In the genomic region with DNA sequence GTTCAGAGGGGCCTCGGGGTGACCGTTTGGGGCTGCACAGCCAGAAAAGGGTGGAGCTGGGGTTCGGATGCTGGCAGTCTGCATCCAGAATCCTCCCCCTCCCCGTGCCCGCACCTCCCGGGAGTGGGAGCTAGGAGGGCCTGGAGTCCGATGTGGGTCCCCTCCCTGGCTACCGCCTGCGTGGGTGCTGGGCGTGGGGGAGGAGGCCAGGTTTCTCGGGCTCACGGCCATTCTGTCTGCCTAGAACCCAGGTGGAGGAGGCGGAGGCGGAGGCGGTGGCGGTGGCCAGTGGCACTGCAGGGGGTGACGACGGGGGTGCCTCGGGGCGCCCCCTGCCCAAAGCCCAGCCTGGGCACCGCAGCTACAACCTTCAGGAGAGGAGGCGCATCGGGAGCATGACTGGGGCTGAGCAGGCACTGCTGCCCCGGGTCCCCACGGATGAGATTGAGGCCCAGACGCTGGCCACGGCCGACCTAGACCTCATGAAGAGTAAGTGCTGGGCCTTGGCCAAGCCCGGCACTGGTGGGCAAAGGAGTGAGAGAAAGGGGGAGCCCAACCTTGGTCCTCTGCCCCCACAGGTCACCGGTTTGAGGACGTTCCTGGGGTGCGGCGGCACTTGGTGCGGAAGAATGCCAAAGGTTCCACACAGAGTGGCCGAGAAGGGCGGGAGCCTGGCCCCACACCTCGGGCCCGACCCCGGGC, we compare ENCODE assay signal across 23 cellular contexts. TPM values are rescaled to one million over a fixed set of nuclear protein-coding genes. Genes with fewer than 3 reads are reported as not detected.
A peak's percentile ranks its signal among the peaks of the same experiment; 100 is the strongest.
DNase-seq lines count a peak whose midpoint lies in the region; ATAC-seq, FAIRE-seq and TF ChIP-seq lines count a peak whose summit lies in the region.
"Had no signal": no experiment of that assay in that cellular context is flagged by ENCODE, and none has a peak within 500 bp of the region (broad histone marks: within the 10 kb centered on the region; RNA-seq: fewer than 3 reads in every experiment).

No MANE protein-coding gene starts in this region.

- TF ChIP-seq POLR2A in HepG2 (IDR thresholded peaks at IDR 0.05; ENCODE audit: insufficient read depth in 1 of 2, low read depth in 2 of 2, low read length in 2 of 2) (no peak), right lobe of liver (IDR thresholded peaks at IDR 0.05) (no peak)

- H3K27ac ChIP-seq in HepG2 (ENCODE audit: extremely low read length, insufficient read depth, low read length) (no peak overlapping the region), right lobe of liver (no peak overlapping the region), kidney (ENCODE audit: low read depth in 2 of 2, low read length in 2 of 2) (no peak overlapping the region), trophoblast cell (ENCODE audit: low read depth, low read length) (no peak overlapping the region), mesendoderm (ENCODE audit: low read depth, low read length) (no peak overlapping the region)
- H3K27ac ChIP-seq: A549, C4-2B, GM23248, HL-60 had no signal

- TF ChIP-seq CTCF in HepG2 (CRISPR knock-in tag; IDR thresholded peaks at IDR 0.05) (no peak), right lobe of liver (IDR thresholded peaks at IDR 0.05) (no peak), kidney (IDR thresholded peaks at IDR 0.05; ENCODE audit: borderline replicate concordance, extremely low read depth, insufficient read depth) (no peak)

- H4K20me1 ChIP-seq in HepG2 (ENCODE audit: insufficient read depth, low read length): peaks cover 4% of the 10 kb centered on the region; the same call in 1 of the 2 replicates

- POLR2A ChIA-PET in HepG2 (lab: Yijun Ruan, JAX): interaction anchor here (1.8 kb wide), 1 partner anchor 15 kb away, joined by 6 read pairs; the partner anchor contains the start of gene FASTK

- H3K18ac ChIP-seq in trophoblast cell (ENCODE audit: low read length): peak overlapping the region; percentile 17
- no peak overlapping the region for H3K18ac ChIP-seq in mesendoderm (ENCODE audit: low read length)

- peak overlapping the region; percentile 16 for H2BK5ac ChIP-seq in trophoblast cell (ENCODE audit: low read depth, low read length, poor library complexity)
- no peak overlapping the region for H2BK5ac ChIP-seq in mesendoderm (ENCODE audit: low read length)

- no peak overlapping the region for H3K4me3 ChIP-seq in HepG2 (replicated peaks in 1 of 3; ENCODE audit: insufficient read depth in 1 of 3, low read depth in 2 of 3, low read length in 3 of 3)
- H3K4me3 ChIP-seq in right lobe of liver: no peak overlapping the region
- H3K4me3 ChIP-seq in kidney (ENCODE audit: low read length in 2 of 2): no peak overlapping the region
- H3K4me3 ChIP-seq in trophoblast cell (ENCODE audit: low read depth, low read length): no peak overlapping the region
- H3K4me3 ChIP-seq in mesendoderm (ENCODE audit: low read length): no peak overlapping the region
- H3K4me3 ChIP-seq: A549, GM23248 had no signal

- WGBS in HepG2 (ENCODE audit: low lambda C conversion rate): 95% methylated on average over 20 of the region's 39 CpGs
- 89% methylated on average over 10 of the region's 39 CpGs for WGBS in right lobe of liver (ENCODE audit: insufficient coverage, low coverage, low lambda C conversion rate, missing lambda C conversion rate)
- WGBS in trophoblast cell (ENCODE audit: extremely low coverage, insufficient coverage, insufficient read length): no CpG with 5 or more reads among the region's 39 CpGs
- WGBS in mesendoderm (ENCODE audit: extremely low coverage, insufficient coverage, low lambda C conversion rate): no CpG with 5 or more reads among the region's 39 CpGs

- in situ Hi-C loops in HepG2 (cut with HindIII; ENCODE audit: extremely low pct_ligation_motif_present, low pct_unique_long_range_greater_than_20kb): no loop called here

- H3K79me2 ChIP-seq in HepG2 (ENCODE audit: insufficient read depth, low read length) (peaks cover 3% of the 10 kb centered on the region), trophoblast cell (ENCODE audit: control insufficient read depth, insufficient read depth, low read length, poor library complexity) (peaks cover 6% of the 10 kb centered on the region), mesendoderm (ENCODE audit: control insufficient read depth, insufficient read depth, low read length) (no peaks in the 10 kb centered on the region)

- no peak overlapping the region for H3K14ac ChIP-seq in trophoblast cell (ENCODE audit: low read length)

- H3K36me3 ChIP-seq in HepG2 (replicated peaks in 1 of 2; ENCODE audit: control insufficient read depth in 1 of 2, insufficient read depth in 2 of 2, low read length in 2 of 2) (peaks cover 17 to 65% of the 10 kb centered on the region in 2 experiments; a peak in 4 of 5 replicates), right lobe of liver (peaks cover 0 to 66% (median 31%) of the 10 kb centered on the region in 4 donors), kidney (ENCODE audit: control insufficient read depth in 1 of 2, insufficient read depth in 2 of 2, low read length in 2 of 2) (peaks cover 21 to 46% of the 10 kb centered on the region in 2 donors), trophoblast cell (ENCODE audit: control insufficient read depth in 1 of 2, insufficient read depth in 2 of 2, low read length in 2 of 2) (peaks cover 71 to 72% of the 10 kb centered on the region in 2 experiments), mesendoderm (ENCODE audit: control insufficient read depth, insufficient read depth, low read length) (peaks cover 5% of the 10 kb centered on the region)

- TF ChIP-seq RAD21 in HepG2 (CRISPR knock-in tag; IDR thresholded peaks at IDR 0.05): no peak

- H2BK12ac ChIP-seq in trophoblast cell (ENCODE audit: low read length): no peak overlapping the region

- no peaks in the 10 kb centered on the region for H3K9me3 ChIP-seq in HepG2 (ENCODE audit: low read length)
- H3K9me3 ChIP-seq in right lobe of liver: no peaks in the 10 kb centered on the region
- no peaks in the 10 kb centered on the region for H3K9me3 ChIP-seq in kidney (ENCODE audit: control insufficient read depth in 1 of 2, low read length in 2 of 2)
- no peaks in the 10 kb centered on the region for H3K9me3 ChIP-seq in trophoblast cell (ENCODE audit: insufficient read depth, low read depth, low read length)
- H3K9me3 ChIP-seq: A549, Caco-2 had no signal

- no peak overlapping the region for H2BK15ac ChIP-seq in mesendoderm (replicated peaks; ENCODE audit: low read depth)

- ATAC-seq in HepG2: no peak
- no peak for ATAC-seq in right lobe of liver
- ATAC-seq: A549 had no signal

- no peak overlapping the region for H3K56ac ChIP-seq in mesendoderm (ENCODE audit: low read length)

- intact Hi-C loops in HepG2 (cut with micrococcal nuclease; ENCODE audit: unreplicated experiment): no loop called here
- intact Hi-C loops in right lobe of liver (cut with DNase I): no loop called here
- intact Hi-C loops in kidney (cut with DNase I): no loop called here

- no peak overlapping the region for H4K12ac ChIP-seq in trophoblast cell (ENCODE audit: low read depth, low read length)

- H3K79me1 ChIP-seq in trophoblast cell (ENCODE audit: low read length): peaks cover 20% of the 10 kb centered on the region
- no peaks in the 10 kb centered on the region for H3K79me1 ChIP-seq in mesendoderm (ENCODE audit: low read length)

- H4K91ac ChIP-seq in trophoblast cell (ENCODE audit: low read depth, low read length): no peak overlapping the region

- H4K8ac ChIP-seq in trophoblast cell (ENCODE audit: low read depth, low read length) (no peak overlapping the region), mesendoderm (ENCODE audit: low read depth, low read length) (no peak overlapping the region)

- peaks cover 28% of the 10 kb centered on the region for H3K4me1 ChIP-seq in HepG2 (ENCODE audit: insufficient read depth, low read length)
- peaks cover 0 to 16% (median 8%) of the 10 kb centered on the region in 4 donors for H3K4me1 ChIP-seq in right lobe of liver
- peaks cover 0 to 6% of the 10 kb centered on the region in 2 donors for H3K4me1 ChIP-seq in kidney (ENCODE audit: control insufficient read depth in 1 of 2, insufficient read depth in 1 of 2, low read depth in 1 of 2, low read length in 2 of 2)
- H3K4me1 ChIP-seq in trophoblast cell (ENCODE audit: control insufficient read depth in 1 of 2, insufficient read depth in 2 of 2, low read length in 2 of 2): peaks cover 26 to 31% of the 10 kb centered on the region in 2 experiments
- H3K4me1 ChIP-seq in mesendoderm (ENCODE audit: control insufficient read depth, low read depth, low read length): peaks cover 6% of the 10 kb centered on the region

- no peak for FAIRE-seq in HepG2 (lab: Jason Lieb, UNC)
- no peak for FAIRE-seq in kidney (lab: Jason Lieb, UNC)
- FAIRE-seq: A549, D721Med, GM12892, GM18507, H54 had no signal

- H4K5ac ChIP-seq in mesendoderm (ENCODE audit: low read length): no peak overlapping the region

- H2AFZ ChIP-seq in HepG2 (ENCODE audit: low read length) (no peak overlapping the region), trophoblast cell (ENCODE audit: insufficient read depth, low read length, poor library complexity) (no peak overlapping the region)
- H2AFZ ChIP-seq: GM23248 had no signal

- no peak for DNase-seq in HepG2 (ENCODE audit: low spot score)
- DNase-seq in right lobe of liver: no peak
- DNase-seq in kidney: peak; percentile 72
- DNase-seq in trophoblast cell: no peak
- DNase-seq in activated CD4-positive, alpha-beta T cell treated with anti-CD3 and anti-CD28 coated beads for 4 hours: no peak
- no peak for DNase-seq in mesendoderm
- no peak for DNase-seq in superior temporal gyrus (ENCODE audit: extremely low spot score)
- DNase-seq: AML-193; Caco-2; CD4-positive, alpha-beta T cell; DMS79; GDM1; GM23248; HCEC 1CT; HFFc6; IMR-90 had no signal

- no peak overlapping the region for H3K4me2 ChIP-seq in HepG2 (ENCODE audit: low read depth, low read length)
- H3K4me2 ChIP-seq in trophoblast cell (ENCODE audit: low read length): no peak overlapping the region
- no peak overlapping the region for H3K4me2 ChIP-seq in mesendoderm (ENCODE audit: low read length)
- H3K4me2 ChIP-seq: A549 had no signal

- BruUV-seq in HepG2 (replicated peaks; lab: Mats Ljungman, UMichigan): no TSS peak

- H3K4ac ChIP-seq in trophoblast cell (ENCODE audit: low read depth, low read length) (no peak overlapping the region), mesendoderm (ENCODE audit: low read depth, low read length) (no peak overlapping the region)

- H2AK5ac ChIP-seq in trophoblast cell (ENCODE audit: low read length) (peak overlapping the region; percentile 15), mesendoderm (ENCODE audit: low read length) (no peak overlapping the region)

- H2BK120ac ChIP-seq in trophoblast cell (ENCODE audit: insufficient read depth, low read length, poor library complexity) (no peak overlapping the region), mesendoderm (ENCODE audit: low read depth, low read length) (no peak overlapping the region)

- H3K23ac ChIP-seq in trophoblast cell (ENCODE audit: low read length) (no peak overlapping the region), mesendoderm (ENCODE audit: low read length) (no peak overlapping the region)

- CTCF ChIA-PET in HepG2 (lab: Yijun Ruan, JAX; ENCODE audit: low intra/inter-chr PET ratio, low total read pairs): no interaction called here

- H3K9ac ChIP-seq in HepG2 (ENCODE audit: insufficient read depth, low read depth, low read length) (no peak overlapping the region), kidney (ENCODE audit: low read length in 2 of 2) (no peak overlapping the region), trophoblast cell (ENCODE audit: low read length) (no peak overlapping the region), mesendoderm (ENCODE audit: low read length) (no peak overlapping the region)
- H3K9ac ChIP-seq: GM23248 had no signal

- H3K27me3 ChIP-seq in HepG2 (ENCODE audit: control insufficient read depth in 1 of 2, insufficient read depth in 2 of 2, low read length in 2 of 2) (no peaks in the 10 kb centered on the region), right lobe of liver (no peaks in the 10 kb centered on the region), trophoblast cell (ENCODE audit: insufficient read depth, low read length) (no peaks in the 10 kb centered on the region), mesendoderm (ENCODE audit: insufficient read depth, low read length, poor library complexity) (no peaks in the 10 kb centered on the region)

- TF ChIP-seq EP300 in HepG2 (IDR thresholded peaks at IDR 0.05; ENCODE audit: low read depth in 2 of 2, low read length in 2 of 2) (no peak), HepG2 (CRISPR knock-in tag; IDR thresholded peaks at IDR 0.05; ENCODE audit: borderline replicate concordance) (no peak)

RNA-seq across cellular contexts. Expression of gene SLC4A2, which starts 7.0 kb away (rescaled TPM):
- 47.4 and 73.4 TPM in 2 replicates for total RNA-seq in HepG2 (2016; rRNA removed; fragmentation: Illumina TruSeq; extraction: Trizol)
- total RNA-seq in HepG2 (2016; cell fraction: cytosol; rRNA removed; fragmentation: Illumina TruSeq; extraction: Trizol; ENCODE audit: low read depth): 8.6 and 14.7 TPM in 2 replicates
- 34.8 and 77.4 TPM in 2 replicates for total RNA-seq in HepG2 (2016; cell fraction: insoluble cytoplasmic fraction; rRNA removed; fragmentation: Illumina TruSeq; extraction: Trizol)
- 26.6 and 30.8 TPM in 2 replicates for total RNA-seq in HepG2 (2016; cell fraction: membrane; rRNA removed; fragmentation: Illumina TruSeq; extraction: Trizol)
- total RNA-seq in HepG2 (2016; cell fraction: nucleus; rRNA removed; fragmentation: Illumina TruSeq; extraction: Trizol): 63.4 and 65.4 TPM in 2 replicates
- polyA plus RNA-seq in HepG2 (2011; rRNA removed): 46.0 and 51.9 TPM in 2 replicates
- 27.2 and 39.8 TPM in 2 replicates for polyA plus RNA-seq in HepG2 (2011; cell fraction: cytosol; rRNA removed)
- 152 and 184 TPM in 2 replicates for polyA plus RNA-seq in HepG2 (2011; cell fraction: nucleus; rRNA removed)
- polyA plus RNA-seq in HepG2 (2012): 43.5 and 58.1 TPM in 2 replicates
- 13.4 and 18.9 TPM in 2 replicates for polyA plus RNA-seq in HepG2 (2016; cell fraction: cytosol; fragmentation: Illumina TruSeq; extraction: Trizol; ENCODE audit: low read depth)
- 43.1 and 59.0 TPM in 2 replicates for polyA plus RNA-seq in HepG2 (2016; cell fraction: insoluble cytoplasmic fraction; fragmentation: Illumina TruSeq; extraction: Trizol; ENCODE audit: low read depth)
- polyA plus RNA-seq in HepG2 (2016; cell fraction: membrane; fragmentation: Illumina TruSeq; extraction: Trizol; ENCODE audit: low read depth): 34.8 and 39.1 TPM in 2 replicates
- 204 and 209 TPM in 2 replicates for polyA plus RNA-seq in HepG2 (2016; cell fraction: nucleus; fragmentation: Illumina TruSeq; extraction: Trizol; ENCODE audit: insufficient read depth, low read depth)
- polyA minus RNA-seq in HepG2 (2011; rRNA and poly(A)+ RNA removed; ENCODE audit: low replicate concordance): 135 and 192 TPM in 2 replicates
- polyA minus RNA-seq in HepG2 (2011; cell fraction: cytosol; rRNA and poly(A)+ RNA removed): 36.1 and 36.4 TPM in 2 replicates
- 37.8 and 40.6 TPM in 2 replicates for polyA minus RNA-seq in HepG2 (2011; cell fraction: nucleus; rRNA and poly(A)+ RNA removed)
- total RNA-seq in right lobe of liver: 100 to 1,000 TPM in 4 of 6 experiments, 10 to 100 TPM in 2; 74.0 to 140 (median 106) TPM
- total RNA-seq in kidney: 104 TPM
- polyA plus RNA-seq in kidney (ENCODE audit: insufficient read depth, low read depth, low replicate concordance): 150 TPM
- polyA plus RNA-seq in trophoblast cell (2013): 225 and 252 TPM in 2 replicates
- 51.8 TPM for polyA plus RNA-seq in mesendoderm (2013, experiment 1 of 2)
- 53.3 TPM for polyA plus RNA-seq in mesendoderm (2013, experiment 2 of 2)

RNA-seq across cellular contexts. Expression of gene CDK5, which starts 8.7 kb away (rescaled TPM):
- total RNA-seq in HepG2 (2016; rRNA removed; fragmentation: Illumina TruSeq; extraction: Trizol) (21.3 and 22.6 TPM in 2 replicates), right lobe of liver (1 to 10 TPM; 5.0 to 9.6 (median 6.1) TPM), kidney (9.1 TPM)
- total RNA-seq in HepG2 (2016; cell fraction: cytosol; rRNA removed; fragmentation: Illumina TruSeq; extraction: Trizol; ENCODE audit: low read depth): 12.6 and 13.7 TPM in 2 replicates
- total RNA-seq in HepG2 (2016; cell fraction: insoluble cytoplasmic fraction; rRNA removed; fragmentation: Illumina TruSeq; extraction: Trizol): 20.7 and 24.2 TPM in 2 replicates
- total RNA-seq in HepG2 (2016; cell fraction: membrane; rRNA removed; fragmentation: Illumina TruSeq; extraction: Trizol): 11.2 and 14.0 TPM in 2 replicates
- total RNA-seq in HepG2 (2016; cell fraction: nucleus; rRNA removed; fragmentation: Illumina TruSeq; extraction: Trizol): 11.2 and 11.8 TPM in 2 replicates
- polyA plus RNA-seq in HepG2 (2011; rRNA removed) (16.4 and 17.3 TPM in 2 replicates), kidney (ENCODE audit: insufficient read depth, low read depth, low replicate concordance) (21.5 TPM)
- 19.6 and 22.3 TPM in 2 replicates for polyA plus RNA-seq in HepG2 (2011; cell fraction: cytosol; rRNA removed)
- polyA plus RNA-seq in HepG2 (2011; cell fraction: nucleus; rRNA removed): 13.9 TPM in 2 replicates
- polyA plus RNA-seq in HepG2 (2012): 12.1 and 12.5 TPM in 2 replicates
- polyA plus RNA-seq in HepG2 (2016; cell fraction: cytosol; fragmentation: Illumina TruSeq; extraction: Trizol; ENCODE audit: low read depth): 8.2 and 9.4 TPM in 2 replicates
- polyA plus RNA-seq in HepG2 (2016; cell fraction: insoluble cytoplasmic fraction; fragmentation: Illumina TruSeq; extraction: Trizol; ENCODE audit: low read depth): 24.7 and 27.5 TPM in 2 replicates
- polyA plus RNA-seq in HepG2 (2016; cell fraction: membrane; fragmentation: Illumina TruSeq; extraction: Trizol; ENCODE audit: low read depth): 9.4 and 11.3 TPM in 2 replicates
- polyA plus RNA-seq in HepG2 (2016; cell fraction: nucleus; fragmentation: Illumina TruSeq; extraction: Trizol; ENCODE audit: insufficient read depth, low read depth): 18.0 and 20.6 TPM in 2 replicates
- polyA minus RNA-seq in HepG2 (2011; rRNA and poly(A)+ RNA removed; ENCODE audit: low replicate concordance): 36.0 and 75.6 TPM in 2 replicates
- polyA minus RNA-seq in HepG2 (2011; cell fraction: cytosol; rRNA and poly(A)+ RNA removed): 8.6 and 12.4 TPM in 2 replicates
- 7.0 and 11.7 TPM in 2 replicates for polyA minus RNA-seq in HepG2 (2011; cell fraction: nucleus; rRNA and poly(A)+ RNA removed)
- 22.3 and 22.9 TPM in 2 replicates for polyA plus RNA-seq in trophoblast cell (2013)
- polyA plus RNA-seq in mesendoderm (2013, experiment 1 of 2): 9.7 TPM
- polyA plus RNA-seq in mesendoderm (2013, experiment 2 of 2): 10.1 TPM

RNA-seq across cellular contexts. Expression of gene FASTK, which starts 14.2 kb away (rescaled TPM):
- 33.0 and 52.9 TPM in 2 replicates for total RNA-seq in HepG2 (2016; rRNA removed; fragmentation: Illumina TruSeq; extraction: Trizol)
- 29.1 and 30.5 TPM in 2 replicates for total RNA-seq in HepG2 (2016; cell fraction: cytosol; rRNA removed; fragmentation: Illumina TruSeq; extraction: Trizol; ENCODE audit: low read depth)
- 32.4 and 60.3 TPM in 2 replicates for total RNA-seq in HepG2 (2016; cell fraction: insoluble cytoplasmic fraction; rRNA removed; fragmentation: Illumina TruSeq; extraction: Trizol)
- total RNA-seq in HepG2 (2016; cell fraction: membrane; rRNA removed; fragmentation: Illumina TruSeq; extraction: Trizol): 41.0 and 43.4 TPM in 2 replicates
- 51.3 and 66.2 TPM in 2 replicates for total RNA-seq in HepG2 (2016; cell fraction: nucleus; rRNA removed; fragmentation: Illumina TruSeq; extraction: Trizol)
- polyA plus RNA-seq in HepG2 (2011; rRNA removed): 55.7 and 69.5 TPM in 2 replicates
- polyA plus RNA-seq in HepG2 (2011; cell fraction: cytosol; rRNA removed): 26.4 and 50.0 TPM in 2 replicates
- polyA plus RNA-seq in HepG2 (2011; cell fraction: nucleus; rRNA removed): 502 and 643 TPM in 2 replicates
- 25.5 and 34.3 TPM in 2 replicates for polyA plus RNA-seq in HepG2 (2012)
- polyA plus RNA-seq in HepG2 (2016; cell fraction: cytosol; fragmentation: Illumina TruSeq; extraction: Trizol; ENCODE audit: low read depth): 23.6 and 24.6 TPM in 2 replicates
- polyA plus RNA-seq in HepG2 (2016; cell fraction: insoluble cytoplasmic fraction; fragmentation: Illumina TruSeq; extraction: Trizol; ENCODE audit: low read depth): 29.6 and 34.7 TPM in 2 replicates
- polyA plus RNA-seq in HepG2 (2016; cell fraction: membrane; fragmentation: Illumina TruSeq; extraction: Trizol; ENCODE audit: low read depth): 31.2 and 34.1 TPM in 2 replicates
- polyA plus RNA-seq in HepG2 (2016; cell fraction: nucleus; fragmentation: Illumina TruSeq; extraction: Trizol; ENCODE audit: insufficient read depth, low read depth): 122 and 126 TPM in 2 replicates
- polyA minus RNA-seq in HepG2 (2011; rRNA and poly(A)+ RNA removed; ENCODE audit: low replicate concordance): 72.5 and 75.7 TPM in 2 replicates
- 14.0 and 16.2 TPM in 2 replicates for polyA minus RNA-seq in HepG2 (2011; cell fraction: cytosol; rRNA and poly(A)+ RNA removed)
- polyA minus RNA-seq in HepG2 (2011; cell fraction: nucleus; rRNA and poly(A)+ RNA removed): 80.8 and 95.9 TPM in 2 replicates
- total RNA-seq in right lobe of liver: 10 to 100 TPM; 33.4 to 48.8 (median 43.9) TPM
- 71.2 TPM for total RNA-seq in kidney
- polyA plus RNA-seq in kidney (ENCODE audit: insufficient read depth, low read depth, low replicate concordance): 116 TPM
- 59.7 and 61.2 TPM in 2 replicates for polyA plus RNA-seq in trophoblast cell (2013)
- polyA plus RNA-seq in mesendoderm (2013, experiment 1 of 2): 29.3 TPM
- 27.9 TPM for polyA plus RNA-seq in mesendoderm (2013, experiment 2 of 2)

RNA-seq across cellular contexts. Expression of gene TMUB1, which starts 16.9 kb away (rescaled TPM):
- total RNA-seq in HepG2 (2016; rRNA removed; fragmentation: Illumina TruSeq; extraction: Trizol) (31.8 and 51.6 TPM in 2 replicates), right lobe of liver (10 to 100 TPM; 27.7 to 63.1 (median 41.8) TPM), kidney (36.9 TPM)
- 65.7 and 75.8 TPM in 2 replicates for total RNA-seq in HepG2 (2016; cell fraction: cytosol; rRNA removed; fragmentation: Illumina TruSeq; extraction: Trizol; ENCODE audit: low read depth)
- total RNA-seq in HepG2 (2016; cell fraction: insoluble cytoplasmic fraction; rRNA removed; fragmentation: Illumina TruSeq; extraction: Trizol): 32.2 and 52.0 TPM in 2 replicates
- 89.1 and 106 TPM in 2 replicates for total RNA-seq in HepG2 (2016; cell fraction: membrane; rRNA removed; fragmentation: Illumina TruSeq; extraction: Trizol)
- total RNA-seq in HepG2 (2016; cell fraction: nucleus; rRNA removed; fragmentation: Illumina TruSeq; extraction: Trizol): 25.0 and 26.7 TPM in 2 replicates
- polyA plus RNA-seq in HepG2 (2011; rRNA removed) (44.8 and 47.8 TPM in 2 replicates), kidney (ENCODE audit: insufficient read depth, low read depth, low replicate concordance) (79.9 TPM)
- polyA plus RNA-seq in HepG2 (2011; cell fraction: cytosol; rRNA removed): 27.8 and 54.6 TPM in 2 replicates
- 66.5 and 75.5 TPM in 2 replicates for polyA plus RNA-seq in HepG2 (2011; cell fraction: nucleus; rRNA removed)
- polyA plus RNA-seq in HepG2 (2012): 33.8 and 40.3 TPM in 2 replicates
- 123 and 138 TPM in 2 replicates for polyA plus RNA-seq in HepG2 (2016; cell fraction: cytosol; fragmentation: Illumina TruSeq; extraction: Trizol; ENCODE audit: low read depth)
- polyA plus RNA-seq in HepG2 (2016; cell fraction: insoluble cytoplasmic fraction; fragmentation: Illumina TruSeq; extraction: Trizol; ENCODE audit: low read depth): 51.6 and 55.5 TPM in 2 replicates
- 146 and 154 TPM in 2 replicates for polyA plus RNA-seq in HepG2 (2016; cell fraction: membrane; fragmentation: Illumina TruSeq; extraction: Trizol; ENCODE audit: low read depth)
- 85.5 and 89.1 TPM in 2 replicates for polyA plus RNA-seq in HepG2 (2016; cell fraction: nucleus; fragmentation: Illumina TruSeq; extraction: Trizol; ENCODE audit: insufficient read depth, low read depth)
- 5.6 and 25.8 TPM in 2 replicates for polyA minus RNA-seq in HepG2 (2011; rRNA and poly(A)+ RNA removed; ENCODE audit: low replicate concordance)
- polyA minus RNA-seq in HepG2 (2011; cell fraction: cytosol; rRNA and poly(A)+ RNA removed): 22.8 and 25.2 TPM in 2 replicates
- polyA minus RNA-seq in HepG2 (2011; cell fraction: nucleus; rRNA and poly(A)+ RNA removed): 5.6 and 6.3 TPM in 2 replicates
- polyA plus RNA-seq in trophoblast cell (2013): 82.7 and 85.1 TPM in 2 replicates
- 43.1 TPM for polyA plus RNA-seq in mesendoderm (2013, experiment 1 of 2)
- polyA plus RNA-seq in mesendoderm (2013, experiment 2 of 2): 42.0 TPM

RNA-seq across cellular contexts. Expression of gene ASIC3, which starts 18.1 kb away (rescaled TPM):
- total RNA-seq in HepG2 (2016; rRNA removed; fragmentation: Illumina TruSeq; extraction: Trizol) (not detected in 2 replicates), right lobe of liver (1 to 10 TPM in 5 of 6 experiments, under 1 TPM in 1; 0.53 to 1.2 (median 1.2) TPM), kidney (1.9 TPM)
- total RNA-seq in HepG2 (2016; cell fraction: cytosol; rRNA removed; fragmentation: Illumina TruSeq; extraction: Trizol; ENCODE audit: low read depth): not detected in 2 replicates
- 0.11 TPM in 1 of 2 replicates, not detected in the other for total RNA-seq in HepG2 (2016; cell fraction: insoluble cytoplasmic fraction; rRNA removed; fragmentation: Illumina TruSeq; extraction: Trizol)
- total RNA-seq in HepG2 (2016; cell fraction: membrane; rRNA removed; fragmentation: Illumina TruSeq; extraction: Trizol): not detected in 2 replicates
- total RNA-seq in HepG2 (2016; cell fraction: nucleus; rRNA removed; fragmentation: Illumina TruSeq; extraction: Trizol): 0.28 TPM in 1 of 2 replicates, not detected in the other
- polyA plus RNA-seq in HepG2 (2011; rRNA removed) (0.50 and 0.51 TPM in 2 replicates), kidney (ENCODE audit: insufficient read depth, low read depth, low replicate concordance) (3.1 TPM)
- polyA plus RNA-seq in HepG2 (2011; cell fraction: cytosol; rRNA removed): 0.11 and 0.27 TPM in 2 replicates
- 4.2 and 4.6 TPM in 2 replicates for polyA plus RNA-seq in HepG2 (2011; cell fraction: nucleus; rRNA removed)
- polyA plus RNA-seq in HepG2 (2012): 0.56 and 1.0 TPM in 2 replicates
- not detected in 2 replicates for polyA plus RNA-seq in HepG2 (2016; cell fraction: cytosol; fragmentation: Illumina TruSeq; extraction: Trizol; ENCODE audit: low read depth)
- polyA plus RNA-seq in HepG2 (2016; cell fraction: insoluble cytoplasmic fraction; fragmentation: Illumina TruSeq; extraction: Trizol; ENCODE audit: low read depth): not detected in 2 replicates
- not detected in 2 replicates for polyA plus RNA-seq in HepG2 (2016; cell fraction: membrane; fragmentation: Illumina TruSeq; extraction: Trizol; ENCODE audit: low read depth)
- 0.38 and 0.67 TPM in 2 replicates for polyA plus RNA-seq in HepG2 (2016; cell fraction: nucleus; fragmentation: Illumina TruSeq; extraction: Trizol; ENCODE audit: insufficient read depth, low read depth)
- polyA minus RNA-seq in HepG2 (2011; rRNA and poly(A)+ RNA removed; ENCODE audit: low replicate concordance): 0.48 and 3.4 TPM in 2 replicates
- not detected in 2 replicates for polyA minus RNA-seq in HepG2 (2011; cell fraction: cytosol; rRNA and poly(A)+ RNA removed)
- 0.25 and 0.52 TPM in 2 replicates for polyA minus RNA-seq in HepG2 (2011; cell fraction: nucleus; rRNA and poly(A)+ RNA removed)
- polyA plus RNA-seq in trophoblast cell (2013): 7.7 and 7.9 TPM in 2 replicates
- polyA plus RNA-seq in mesendoderm (2013, experiment 1 of 2): 0.27 TPM
- polyA plus RNA-seq in mesendoderm (2013, experiment 2 of 2): 0.31 TPM
- total RNA-seq: IMR-90 had no signal
